In the genomic region with DNA sequence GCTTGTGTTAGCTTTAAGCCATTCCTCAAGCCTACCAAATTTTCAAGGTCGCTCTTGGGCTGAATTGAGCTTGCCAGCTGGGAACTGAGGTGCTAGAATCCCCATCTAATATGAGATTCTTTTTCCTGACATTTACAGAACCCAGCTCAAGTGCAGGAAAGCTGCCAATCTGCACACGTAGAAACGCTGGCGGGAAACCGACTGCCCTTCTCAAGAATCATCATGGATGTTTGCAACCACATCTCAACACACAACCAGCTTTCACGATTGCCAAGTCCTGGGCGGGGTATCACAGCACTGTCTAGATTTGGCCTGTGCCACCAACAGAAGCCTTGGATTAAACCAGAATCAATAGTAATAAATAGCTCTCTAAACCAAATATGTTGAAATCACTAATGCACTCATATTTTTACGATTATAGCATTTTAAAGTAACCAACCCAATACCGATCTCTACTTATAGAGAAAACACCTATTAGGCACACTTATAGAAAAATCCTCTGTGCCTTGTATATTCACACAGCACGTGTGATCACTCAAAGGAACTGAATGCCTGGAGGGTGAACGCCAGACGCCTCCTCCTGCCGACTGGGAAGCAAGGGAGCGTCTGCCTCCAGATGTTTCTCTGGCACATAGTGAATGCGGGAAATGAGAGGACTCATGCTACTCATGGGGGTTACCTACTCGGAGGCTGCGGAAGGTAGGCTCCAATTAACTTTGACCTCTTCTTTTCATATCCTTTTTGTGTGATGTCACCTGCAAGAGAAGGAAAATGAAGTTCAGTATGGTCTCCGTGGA, we compare ENCODE assay signal across 9 cellular contexts.
DNase-seq lines count a peak whose midpoint lies in the region; ATAC-seq and TF ChIP-seq lines count a peak whose summit lies in the region.
"Had no signal": no experiment of that assay in that cellular context is flagged by ENCODE, and none has a peak within 500 bp of the region (broad histone marks: within the 10 kb centered on the region; RNA-seq: fewer than 3 reads in every experiment).

No MANE protein-coding gene starts in this region.

- peak overlapping the region in 1 of 2 donors; percentile 54 for H3K4me3 ChIP-seq in esophagus (ENCODE audit: low read depth in 1 of 2, low read length in 2 of 2)
- H3K4me3 ChIP-seq in prostate gland, result no peak overlapping the region
- H3K4me3 ChIP-seq in H7 (ENCODE audit: insufficient read depth, low read depth, low read length), result no peak overlapping the region

- peak overlapping the region; percentile 13 to 84 for H3K27ac ChIP-seq in esophagus (ENCODE audit: low read depth in 2 of 2, low read length in 1 of 2)
- H3K27ac ChIP-seq in prostate gland, result peak overlapping the region; percentile 62 to 70

- H3K4me1 ChIP-seq in esophagus (ENCODE audit: control insufficient read depth in 2 of 2, insufficient read depth in 2 of 2, low read length in 1 of 2) (peaks cover 0 to 5% of the 10 kb centered on the region in 2 donors), prostate gland (replicated peaks) (no peaks in the 10 kb centered on the region)

- no peaks in the 10 kb centered on the region for H3K9me3 ChIP-seq in esophagus (ENCODE audit: control insufficient read depth in 2 of 2, insufficient read depth in 1 of 2, low read depth in 1 of 2, low read length in 1 of 2)
- H3K9me3 ChIP-seq in prostate gland, result no peaks in the 10 kb centered on the region
- H3K9me3 ChIP-seq: pancreas had no signal

- H3K27me3 ChIP-seq in esophagus (ENCODE audit: control insufficient read depth in 1 of 2, insufficient read depth in 2 of 2, low read length in 2 of 2) (no peaks in the 10 kb centered on the region), prostate gland (replicated peaks; ENCODE audit: insufficient read depth) (no peaks in the 10 kb centered on the region), H7 (ENCODE audit: control insufficient read depth, insufficient read depth, low read length) (no peaks in the 10 kb centered on the region)
- H3K27me3 ChIP-seq: pancreas had no signal

- CTCF ChIA-PET in HEK293T (lab: Yijun Ruan, JAX), result no interaction called here

- POLR2A ChIA-PET in HEK293T (lab: Yijun Ruan, JAX), result interaction anchor here (0.9 kb wide), 1 partner anchor 31 kb away, joined by 3 read pairs; no protein-coding TSS in a partner anchor

- TF ChIP-seq POLR2A in prostate gland (IDR thresholded peaks at IDR 0.05), result no peak

- ATAC-seq in HG03432 (IDR thresholded peaks at IDR 0.05; ENCODE audit: unreplicated experiment), result no peak

- peak; percentile 3 to 47 (median 30) for DNase-seq in NCI-H1417 (lab: John Stamatoyannopoulos, UW)
- no peak for DNase-seq in NCI-H1417 treated with DMSO at 0.1 percent for 48 hours (lab: John Stamatoyannopoulos, UW)
- DNase-seq in NCI-H345 (lab: John Stamatoyannopoulos, UW), result peak; percentile 46
- no peak for DNase-seq in prostate gland (ENCODE audit: low spot score)
- no peak for DNase-seq in HEK293T (ENCODE audit: extremely low spot score)
- no peak for DNase-seq in H7
- DNase-seq: pancreas had no signal

- 34 to 50% methylated on average over 18 of the region's 18 CpGs for WGBS in esophagus, 2 donors
- WGBS in prostate gland, result 39% methylated on average over 18 of the region's 18 CpGs

- intact Hi-C loops in prostate gland (cut with DNase I), result no loop called here

- no peak for TF ChIP-seq CTCF in prostate gland (IDR thresholded peaks at IDR 0.05)

- H3K36me3 ChIP-seq in esophagus (ENCODE audit: control insufficient read depth in 2 of 2, insufficient read depth in 2 of 2, low read length in 1 of 2) (no peaks in the 10 kb centered on the region), prostate gland (no peaks in the 10 kb centered on the region), H7 (replicated peaks; ENCODE audit: control insufficient read depth, insufficient read depth, low read length) (no peaks in the 10 kb centered on the region)

TF ChIP-seq in HEK293T, 16 proteins besides CTCF, POLR2A, EP300 and RAD21:
- TF ChIP-seq LEF1 (IDR thresholded peaks at IDR 0.05; ENCODE audit: borderline replicate concordance) (no peak), HDGF (IDR thresholded peaks at IDR 0.05; ENCODE audit: borderline replicate concordance) (no peak), SP1 (IDR thresholded peaks at IDR 0.05) (no peak), NFRKB (IDR thresholded peaks at IDR 0.05) (no peak), CTBP1 (IDR thresholded peaks at IDR 0.05; ENCODE audit: borderline replicate concordance) (no peak), TARDBP (IDR thresholded peaks at IDR 0.05) (no peak), SUZ12 (IDR thresholded peaks at IDR 0.05) (no peak), FOXM1 (IDR thresholded peaks at IDR 0.05; ENCODE audit: borderline replicate concordance) (no peak), FOXK2 (IDR thresholded peaks at IDR 0.05) (no peak), PKNOX1 (IDR thresholded peaks at IDR 0.05) (no peak), ARNT (IDR thresholded peaks at IDR 0.05) (no peak), ZNF384 (IDR thresholded peaks at IDR 0.05) (no peak), BHLHE40 (IDR thresholded peaks at IDR 0.05; ENCODE audit: borderline replicate concordance) (no peak)

Comparison
In these comparisons a context has a peak if more than half of its experiments do, and no peak if none do; other contexts are left out.
1. DNase-seq: peak in NCI-H1417 (3 of 3) and NCI-H345 (single experiment); none in NCI-H1417 treated with DMSO at 0.1 percent for 48 hours (single experiment), prostate gland (single experiment), HEK293T (single experiment) and H7 (single experiment).